26 cellular contexts compared by ENCODE assay signal in genomic region chr7:25876092-25876491, GRCh38.
"Had no signal": no experiment of that assay in that cellular context is flagged by ENCODE, and none has a peak within 500 bp of the region (broad histone marks: within the 10 kb centered on the region; RNA-seq: fewer than 3 reads in every experiment).

No MANE protein-coding gene starts in this region.

- H3K4me3 ChIP-seq: stomach, suprapubic skin, testis, thoracic aorta, thyroid gland, tibial artery, tibial nerve, transverse colon, upper lobe of left lung, upper lobe of right lung, uterus, vagina had no signal

- H3K4me1 ChIP-seq: stomach, suprapubic skin, testis, thyroid gland, tibial artery, tibial nerve, transverse colon, upper lobe of left lung, upper lobe of right lung, uterus, vagina had no signal

- DNase-seq: stimulated activated CD4-positive, alpha-beta T cell treated with anti-CD3 and anti-CD28 coated beads, Interleukin-2, amount 100 ng/mL, for 48 hours; stimulated activated CD4-positive, alpha-beta T cell treated with anti-CD3 and anti-CD28 coated beads, Interleukin-4, amount 100 ng/mL, for 1 hour; stimulated activated CD4-positive, alpha-beta T cell treated with anti-CD3 and anti-CD28 coated beads, Interleukin-4, amount 100 ng/mL, for 24 hours; stimulated activated CD4-positive, alpha-beta T cell treated with anti-CD3 and anti-CD28 coated beads, Interleukin-4, amount 100 ng/mL, for 4 hours; stimulated activated CD8-positive, alpha-beta memory T cell treated with anti-CD3 and anti-CD28 coated beads, Interleukin-4, amount 100 ng/mL, for 48 hours; stimulated activated naive B cell treated with anti-CD40 and anti-IgM and Interleukin-4, amounts not matched to agents 10 μg/mL and 1 μg/mL and 100 μg/mL, for 72 hours; stimulated activated naive CD4-positive, alpha-beta T cell; stimulated activated naive CD4-positive, alpha-beta T cell treated with Interleukin-2 at 50 U/mL for 16 hours; stimulated activated naive CD8-positive, alpha-beta T cell treated with anti-CD3 and anti-CD28 coated beads, Interleukin-15, amount 100 ng/mL, for 72 hours; stimulated activated naive CD8-positive, alpha-beta T cell treated with anti-CD3 and anti-CD28 coated beads, Interleukin-15, Interleukin-2, amounts not matched to agents 100 U/mL and 50 U/mL, for 24 hours; stomach; substantia nigra; testis; thyroid gland; tibial artery; transverse colon; trophoblast cell; upper lobe of left lung; upper lobe of right lung; uterus had no signal

- ATAC-seq: stimulated activated effector memory CD8-positive, alpha-beta T cell treated with anti-CD3 and anti-CD28 coated beads, Interleukin-12 subunit alpha, Interleukin-12 subunit beta, amount 100 ng/mL, for 72 hours; stimulated activated memory B cell treated with anti-CD40 and anti-IgM and Interleukin-4, amounts not matched to agents 10 μg/mL and 1 μg/mL and 100 μg/mL, for 72 hours; stimulated activated naive B cell treated with anti-CD40 and anti-IgM and Interleukin-4, amounts not matched to agents 10 μg/mL and 1 μg/mL and 100 μg/mL, for 72 hours; stimulated activated naive CD8-positive, alpha-beta T cell treated with anti-CD3 and anti-CD28 coated beads, Interleukin-15, amount 100 ng/mL, for 72 hours; stimulated activated naive CD8-positive, alpha-beta T cell treated with anti-CD3 and anti-CD28 coated beads, Interleukin-15, Interleukin-2, amounts not matched to agents 100 U/mL and 50 U/mL, for 24 hours; upper lobe of right lung had no signal

- H3K27me3 ChIP-seq: testis, thyroid gland, uterus, vagina had no signal

- H3K9me3 ChIP-seq: stomach, suprapubic skin, testis, thoracic aorta, thyroid gland, tibial artery, tibial nerve, transverse colon, upper lobe of left lung, upper lobe of right lung, uterus, vagina had no signal

- H3K36me3 ChIP-seq: stomach, suprapubic skin, thoracic aorta, thyroid gland, tibial artery, tibial nerve, transverse colon, upper lobe of left lung, upper lobe of right lung, uterus, vagina had no signal

- H3K27ac ChIP-seq: stomach, suprapubic skin, testis, thoracic aorta, thyroid gland, tibial artery, tibial nerve, transverse colon, upper lobe of left lung, upper lobe of right lung, uterus, vagina had no signal
